In genomic region chr14:36477266-36477665, GRCh38 we compare ENCODE assay signal across 1 cellular context.
TF ChIP-seq lines count a peak whose summit lies in the region.

No MANE protein-coding gene starts in this region.

TF ChIP-seq in IMR-90, 13 proteins besides CTCF, POLR2A, EP300 and RAD21:
- no peak for TF ChIP-seq CHD1 (IDR thresholded peaks at IDR 0.05; ENCODE audit: low read depth, low read length)
- no peak for TF ChIP-seq RFX5 (IDR thresholded peaks at IDR 0.05; ENCODE audit: low read depth, low read length)
- no peak for TF ChIP-seq MXI1 (IDR thresholded peaks at IDR 0.05; ENCODE audit: borderline replicate concordance, low read depth, low read length)
- no peak for TF ChIP-seq RCOR1 (IDR thresholded peaks at IDR 0.05; ENCODE audit: insufficient replicate concordance, low read length)
- no peak for TF ChIP-seq ELK1 (IDR thresholded peaks at IDR 0.05; ENCODE audit: borderline replicate concordance, low read depth, low read length)
- TF ChIP-seq USF2 (IDR thresholded peaks at IDR 0.05; ENCODE audit: low read depth, low read length), result no peak
- no peak for TF ChIP-seq CEBPB (IDR thresholded peaks at IDR 0.05; ENCODE audit: low read depth, low read length)
- no peak for TF ChIP-seq SMC3 (IDR thresholded peaks at IDR 0.05; ENCODE audit: low read depth, low read length)
- no peak for TF ChIP-seq MAFK (IDR thresholded peaks at IDR 0.05; ENCODE audit: low read depth, low read length)
- TF ChIP-seq BHLHE40 (IDR thresholded peaks at IDR 0.05; ENCODE audit: low read depth, low read length), result no peak
- no peak for TF ChIP-seq NFE2L2 (IDR thresholded peaks at IDR 0.05; ENCODE audit: low read depth, low read length)
- TF ChIP-seq MAZ (IDR thresholded peaks at IDR 0.05; ENCODE audit: borderline replicate concordance, low read depth, low read length), result no peak
- no peak for TF ChIP-seq FOS (IDR thresholded peaks at IDR 0.05; ENCODE audit: low read depth, low read length)
TF ChIP-seq in IMR-90: peak in this region for 0.
